ENCODE assay signal across 19 cellular contexts in genomic region chr7:157430721-157431120, GRCh38.
"Had no signal": no experiment of that assay in that cellular context is flagged by ENCODE, and none has a peak within 500 bp of the region (broad histone marks: within the 10 kb centered on the region; RNA-seq: fewer than 3 reads in every experiment).

No MANE protein-coding gene starts in this region.

- DNase-seq: activated CD4-positive, alpha-beta T cell treated with anti-CD3 and anti-CD28 coated beads for 1 hour; activated CD4-positive, alpha-beta T cell treated with anti-CD3 and anti-CD28 coated beads, Interleukin-2, amount 50 U/mL, for 4 hours; activated CD8-positive, alpha-beta memory T cell treated with anti-CD3 and anti-CD28 coated beads for 24 hours; activated CD8-positive, alpha-beta memory T cell treated with anti-CD3 and anti-CD28 coated beads, Interleukin-2, amount 50 U/mL, for 4 hours; activated T-cell treated with anti-CD3 and anti-CD28 coated beads, Interleukin-2, amount 50 U/mL, for 24 hours; anterior cingulate cortex; effector CD4-positive, alpha-beta T cell; foreskin fibroblast; immature natural killer cell; naive thymus-derived CD4-positive, alpha-beta T cell; stimulated activated CD4-positive, alpha-beta T cell treated with anti-CD3 and anti-CD28 coated beads, Interleukin-12 subunit alpha, Interleukin-12 subunit beta, amount 100 ng/mL, for 4 hours; stimulated activated CD4-positive, alpha-beta T cell treated with anti-CD3 and anti-CD28 coated beads, Interleukin-1b, Interleukin-23, amount 100 ng/mL, for 48 hours; testis had no signal

- ATAC-seq: body of pancreas; left lobe of liver; naive thymus-derived CD4-positive, alpha-beta T cell; stimulated activated memory B cell treated with anti-CD40 and anti-IgM and Interleukin-4, amounts not matched to agents 10 μg/mL and 1 μg/mL and 100 μg/mL, for 72 hours had no signal

- H3K27me3 ChIP-seq: body of pancreas, cardiac muscle cell, testis, vagina had no signal

- H3K4me1 ChIP-seq: prostate gland had no signal

- H3K9me3 ChIP-seq: body of pancreas, prostate gland, testis, vagina had no signal

- H3K27ac ChIP-seq: body of pancreas, cardiac muscle cell, prostate gland, testis, vagina had no signal

- H3K4me3 ChIP-seq: body of pancreas, cardiac muscle cell, prostate gland, testis, vagina had no signal

- H3K36me3 ChIP-seq: cardiac muscle cell, prostate gland, vagina had no signal
